11 cellular contexts compared by ENCODE assay signal in genomic region chr15:85473455-85473854, GRCh38.
A peak's percentile ranks its signal among the peaks of the same experiment; 100 is the strongest.
DNase-seq lines count a peak whose midpoint lies in the region; ATAC-seq, FAIRE-seq and TF ChIP-seq lines count a peak whose summit lies in the region.
"Had no signal": no experiment of that assay in that cellular context is flagged by ENCODE, and none has a peak within 500 bp of the region (broad histone marks: within the 10 kb centered on the region; RNA-seq: fewer than 3 reads in every experiment).

No MANE protein-coding gene starts in this region.

- H3K36me3 ChIP-seq in CD4-positive, CD25-positive, alpha-beta regulatory T cell (ENCODE audit: control insufficient read depth, insufficient read depth, low read length): no peaks in the 10 kb centered on the region
- H3K36me3 ChIP-seq: neutrophil had no signal

- no peaks in the 10 kb centered on the region for H3K9me3 Mint-ChIP-seq in CD4-positive, CD25-positive, alpha-beta regulatory T cell
- no peaks in the 10 kb centered on the region for H3K9me3 Mint-ChIP-seq in T-cell

- FAIRE-seq in H54 (lab: Jason Lieb, UNC): peak; percentile 43
- FAIRE-seq: H1, K562 had no signal

- H3K4me1 ChIP-seq in CD4-positive, CD25-positive, alpha-beta regulatory T cell (ENCODE audit: control insufficient read depth, insufficient read depth, low read length, poor library complexity, severe bottlenecking): peaks cover 24% of the 10 kb centered on the region

- no peak overlapping the region for H3K4me3 ChIP-seq in CD4-positive, CD25-positive, alpha-beta regulatory T cell (ENCODE audit: low read depth, low read length)
- H3K4me3 ChIP-seq: K562 had no signal

- H3K9me3 ChIP-seq in CD4-positive, CD25-positive, alpha-beta regulatory T cell (ENCODE audit: control insufficient read depth in 2 of 2, low read length in 2 of 2): no peaks in the 10 kb centered on the region
- H3K9me3 ChIP-seq: neutrophil had no signal

- TF ChIP-seq POLR2A in H54 (IDR thresholded peaks at IDR 0.05; ENCODE audit: low read depth, low read length): no peak

- H3K36me3 Mint-ChIP-seq in CD4-positive, CD25-positive, alpha-beta regulatory T cell: no peaks in the 10 kb centered on the region
- H3K36me3 Mint-ChIP-seq in T-cell: no peaks in the 10 kb centered on the region

- no peaks in the 10 kb centered on the region for H3K27me3 Mint-ChIP-seq in CD4-positive, CD25-positive, alpha-beta regulatory T cell
- no peaks in the 10 kb centered on the region for H3K27me3 Mint-ChIP-seq in T-cell

- peak in 1 of 2 donors; percentile 39 for ATAC-seq in CD4-positive, CD25-positive, alpha-beta regulatory T cell (ENCODE audit: low read depth in 2 of 2)
- no peak for ATAC-seq in T-cell (replicated peaks in 1 of 4)
- ATAC-seq: K562 had no signal

- no peak overlapping the region for H3K27ac ChIP-seq in CD4-positive, CD25-positive, alpha-beta regulatory T cell (ENCODE audit: insufficient read depth, low read length, poor library complexity, severe bottlenecking)
- H3K27ac ChIP-seq: neutrophil had no signal

- CTCF ChIA-PET in T-cell (lab: Charles Lee): no interaction called here

- no peak overlapping the region for H3K4me3 Mint-ChIP-seq in CD4-positive, CD25-positive, alpha-beta regulatory T cell
- H3K4me3 Mint-ChIP-seq in T-cell: no peak overlapping the region

- no peak for DNase-seq in CD4-positive, CD25-positive, alpha-beta regulatory T cell
- no peak for DNase-seq in H54 (ENCODE audit: insufficient read length, low spot score)
- no peak for DNase-seq in T-cell
- DNase-seq in kidney glomerular epithelial cell (lab: John Stamatoyannopoulos, UW): peak; percentile 31
- DNase-seq in NCI-H2107 treated with DMSO at 0.1 percent for 48 hours (lab: John Stamatoyannopoulos, UW; ENCODE audit: unreplicated experiment): no peak
- DNase-seq in D341Med (ENCODE audit: low spot score): no peak
- no peak for DNase-seq in amygdala (lab: John Stamatoyannopoulos, UW)
- DNase-seq in NCI-H1930 (lab: John Stamatoyannopoulos, UW): no peak

- H3K27me3 ChIP-seq in CD4-positive, CD25-positive, alpha-beta regulatory T cell (ENCODE audit: control insufficient read depth, insufficient read depth, low read length): no peaks in the 10 kb centered on the region
- H3K27me3 ChIP-seq: neutrophil had no signal

- H3K4me1 Mint-ChIP-seq in CD4-positive, CD25-positive, alpha-beta regulatory T cell: peaks cover 38 to 78% (median 60%) of the 10 kb centered on the region in 4 donors
- peaks cover 85 to 86% (median 85%) of the 10 kb centered on the region in 3 donors for H3K4me1 Mint-ChIP-seq in T-cell

- POLR2A ChIA-PET in T-cell (lab: Charles Lee): no interaction called here

- H3K27ac Mint-ChIP-seq in CD4-positive, CD25-positive, alpha-beta regulatory T cell: peak overlapping the region; percentile 33 to 79 (median 34)
- peak overlapping the region; percentile 6 to 54 for H3K27ac Mint-ChIP-seq in T-cell
